ENCODE assay signal across 22 cellular contexts in genomic region chr2:142582317-142582716, GRCh38.
DNase-seq lines count a peak whose midpoint lies in the region; ATAC-seq and TF ChIP-seq lines count a peak whose summit lies in the region.
"Had no signal": no experiment of that assay in that cellular context is flagged by ENCODE, and none has a peak within 500 bp of the region (broad histone marks: within the 10 kb centered on the region; RNA-seq: fewer than 3 reads in every experiment).

No MANE protein-coding gene starts in this region.

- H3K4me1 ChIP-seq in GM23338 (ENCODE audit: insufficient read depth) (no peaks in the 10 kb centered on the region), liver (ENCODE audit: control insufficient read depth in 4 of 4, insufficient read depth in 4 of 4, low read length in 3 of 4) (peaks cover 0 to 8% (median 4%) of the 10 kb centered on the region in 4 donors)
- H3K4me1 ChIP-seq: body of pancreas had no signal

- no peak overlapping the region for H3K4me3 Mint-ChIP-seq in GM23338
- H3K4me3 Mint-ChIP-seq: activated CD8-positive, alpha-beta T cell treated with anti-CD3 and anti-CD28 coated beads, Interleukin-2, amount 10 ng/mL, durations not matched to agents 7 days and 5 days; activated naive CD8-positive, alpha-beta T cell; memory B cell; naive thymus-derived CD8-positive, alpha-beta T cell; stimulated activated naive CD8-positive, alpha-beta T cell treated with anti-CD3 and anti-CD28 coated beads, Interleukin-15, Interleukin-2, amounts not matched to agents 100 ng/mL and 50 ng/mL, for 24 hours; type B pancreatic cell had no signal

- no peaks in the 10 kb centered on the region for H3K36me3 ChIP-seq in GM23338 (ENCODE audit: insufficient read depth)
- H3K36me3 ChIP-seq in liver (ENCODE audit: control insufficient read depth in 4 of 4, insufficient read depth in 3 of 4, low read depth in 1 of 4, low read length in 3 of 4) = no peaks in the 10 kb centered on the region
- H3K36me3 ChIP-seq: BLaER1 had no signal

- no peaks in the 10 kb centered on the region for H4K20me1 ChIP-seq in GM23338 (replicated peaks; ENCODE audit: insufficient read depth)
- H4K20me1 ChIP-seq: BLaER1 had no signal

- no peaks in the 10 kb centered on the region for H3K9me2 ChIP-seq in GM23338 (ENCODE audit: insufficient read depth)

- H3K27ac ChIP-seq in GM23338 (ENCODE audit: low read depth) = no peak overlapping the region
- H3K27ac ChIP-seq in liver (ENCODE audit: low read depth in 1 of 2, low read length in 2 of 2) = no peak overlapping the region
- H3K27ac ChIP-seq: BLaER1, body of pancreas, GM23248 had no signal

- DNase-seq in GM23338 (ENCODE audit: low spot score) = peak; percentile 14
- peak; percentile 5 for DNase-seq in NCI-H460 (ENCODE audit: extremely low read depth, low read depth)
- no peak for DNase-seq in astrocyte of the cerebellum (ENCODE audit: low read depth)
- DNase-seq in NCI-H2107 (lab: John Stamatoyannopoulos, UW) = no peak
- no peak for DNase-seq in nucleus accumbens (lab: John Stamatoyannopoulos, UW)
- DNase-seq: activated CD4-positive, CD25-positive, alpha-beta regulatory T cell; activated CD8-positive, alpha-beta T cell treated with anti-CD3 and anti-CD28 coated beads, Interleukin-2, amount 10 ng/mL, durations not matched to agents 7 days and 5 days; activated T-cell treated with anti-CD3 and anti-CD28 coated beads, Interleukin-2, amount 50 U/mL, for 48 hours; body of pancreas; GM23248; naive thymus-derived CD8-positive, alpha-beta T cell; NCI-H1417 treated with DMSO at 0.1 percent for 48 hours; posterior cingulate gyrus; stimulated activated CD4-positive, alpha-beta T cell treated with anti-CD3 and anti-CD28 coated beads, Interleukin-2, amount 100 ng/mL, for 24 hours; T-helper 1 cell had no signal

- no peaks in the 10 kb centered on the region for H3K9me3 Mint-ChIP-seq in GM23338
- H3K9me3 Mint-ChIP-seq: memory B cell, type B pancreatic cell had no signal

- H3K27me3 Mint-ChIP-seq in GM23338 (ENCODE audit: insufficient read depth, low read depth, poor library complexity) = peaks cover 3% of the 10 kb centered on the region
- H3K27me3 Mint-ChIP-seq: activated naive CD8-positive, alpha-beta T cell; naive thymus-derived CD8-positive, alpha-beta T cell; stimulated activated naive CD8-positive, alpha-beta T cell treated with anti-CD3 and anti-CD28 coated beads, Interleukin-15, Interleukin-2, amounts not matched to agents 100 ng/mL and 50 ng/mL, for 24 hours; type B pancreatic cell had no signal

- TF ChIP-seq CTCF in GM23338 (conservative IDR thresholded peaks at IDR 0.05; ENCODE audit: low read depth in 2 of 2) (peak; percentile 29 to 57), astrocyte of the cerebellum (IDR thresholded peaks at IDR 0.05; ENCODE audit: low read depth, low read length, missing control alignments) (peak; percentile 11), liver (IDR thresholded peaks at IDR 0.05; ENCODE audit: low read depth, low read length, missing input control) (no peak)

- in situ Hi-C loops in astrocyte of the cerebellum (cut with HindIII; ENCODE audit: low sequenced_read_pairs) = no loop called here

- H3K36me3 Mint-ChIP-seq in GM23338 (ENCODE audit: low read depth) = no peaks in the 10 kb centered on the region
- H3K36me3 Mint-ChIP-seq: activated naive CD8-positive, alpha-beta T cell; memory B cell; naive thymus-derived CD8-positive, alpha-beta T cell; type B pancreatic cell had no signal

- WGBS in liver = 80% methylated on average over 2 of the region's 2 CpGs

- H3F3A ChIP-seq in GM23338 (replicated peaks; ENCODE audit: low read depth) = no peaks in the 10 kb centered on the region

- no peaks in the 10 kb centered on the region for H3K9me3 ChIP-seq in liver (ENCODE audit: control insufficient read depth in 4 of 4, low read length in 3 of 4)
- H3K9me3 ChIP-seq: BLaER1, body of pancreas had no signal

- H3K4me3 ChIP-seq in GM23338 (no peak overlapping the region), astrocyte of the cerebellum (ENCODE audit: low read depth, low read length) (no peak overlapping the region), liver (ENCODE audit: low read depth in 1 of 3, low read length in 3 of 3) (no peak overlapping the region)
- H3K4me3 ChIP-seq: BLaER1, body of pancreas, GM23248 had no signal

- ATAC-seq in GM23338 (no peak), GM18868 (IDR thresholded peaks at IDR 0.05; ENCODE audit: unreplicated experiment) (no peak)
- ATAC-seq: activated CD8-positive, alpha-beta T cell treated with anti-CD3 and anti-CD28 coated beads, Interleukin-2, amount 10 ng/mL, durations not matched to agents 7 days and 5 days; body of pancreas; naive thymus-derived CD8-positive, alpha-beta T cell had no signal

- H3K4me2 ChIP-seq in GM23338 = no peak overlapping the region
- H3K4me2 ChIP-seq: BLaER1 had no signal

- peak; percentile 42 to 67 for TF ChIP-seq RAD21 in liver (IDR thresholded peaks at IDR 0.05)

- no peaks in the 10 kb centered on the region for H3K79me2 ChIP-seq in GM23338 (replicated peaks; ENCODE audit: insufficient read depth)

- H3K27me3 ChIP-seq in GM23338 (ENCODE audit: insufficient read depth) (no peaks in the 10 kb centered on the region), liver (ENCODE audit: control insufficient read depth in 4 of 4, insufficient read depth in 4 of 4, low read length in 3 of 4) (no peaks in the 10 kb centered on the region)
- H3K27me3 ChIP-seq: BLaER1, body of pancreas had no signal

- H3K27ac Mint-ChIP-seq in GM23338 = no peak overlapping the region
- H3K27ac Mint-ChIP-seq: activated CD8-positive, alpha-beta T cell treated with anti-CD3 and anti-CD28 coated beads, Interleukin-2, amount 10 ng/mL, durations not matched to agents 7 days and 5 days; activated naive CD8-positive, alpha-beta T cell; memory B cell; stimulated activated naive CD8-positive, alpha-beta T cell treated with anti-CD3 and anti-CD28 coated beads, Interleukin-15, Interleukin-2, amounts not matched to agents 100 ng/mL and 50 ng/mL, for 24 hours; type B pancreatic cell had no signal

- no peak overlapping the region for H3K9ac ChIP-seq in liver (ENCODE audit: low read depth in 1 of 2, low read length in 2 of 2)
- H3K9ac ChIP-seq: BLaER1, GM23248 had no signal

- no peaks in the 10 kb centered on the region for H3K4me1 Mint-ChIP-seq in GM23338
- H3K4me1 Mint-ChIP-seq: naive thymus-derived CD8-positive, alpha-beta T cell had no signal

- H2AFZ ChIP-seq in GM23338 = no peak overlapping the region
- H2AFZ ChIP-seq: GM23248 had no signal

TF ChIP-seq in GM23338, 12 proteins besides CTCF, POLR2A, EP300 and RAD21:
- TF ChIP-seq ZNF331 (CRISPR knock-in tag; IDR thresholded peaks at IDR 0.05; ENCODE audit: low read depth) (no peak), NANOG (IDR thresholded peaks at IDR 0.05; ENCODE audit: borderline replicate concordance) (no peak), POLR2AphosphoS5 (IDR thresholded peaks at IDR 0.05; ENCODE audit: low read depth) (no peak), CREB1 (CRISPR knock-in tag; IDR thresholded peaks at IDR 0.05; ENCODE audit: low read depth) (no peak)

TF ChIP-seq in liver, 16 proteins besides CTCF, POLR2A, EP300 and RAD21:
- TF ChIP-seq EGR1 (IDR thresholded peaks at IDR 0.05; ENCODE audit: low read depth in 2 of 2) = no peak
- TF ChIP-seq FOXA2 (IDR thresholded peaks at IDR 0.05) = no peak
- TF ChIP-seq FOXA1 (IDR thresholded peaks at IDR 0.05) = no peak
TF ChIP-seq in liver: peak in this region for 0.

Comparison
In these comparisons a context has a peak if more than half of its experiments do, and no peak if none do; other contexts are left out.
1. DNase-seq: peak in GM23338 (single experiment) and NCI-H460 (single experiment); none in astrocyte of the cerebellum (single experiment), NCI-H2107 (single experiment) and nucleus accumbens (0 of 56).